In genomic region chr3:180930526-180930925, GRCh38 we compare ENCODE assay signal across 20 cellular contexts.
"Had no signal": no experiment of that assay in that cellular context is flagged by ENCODE, and none has a peak within 500 bp of the region (broad histone marks: within the 10 kb centered on the region; RNA-seq: fewer than 3 reads in every experiment).

No MANE protein-coding gene starts in this region.

- H3K27me3 Mint-ChIP-seq: type B pancreatic cell had no signal

- H3K36me3 ChIP-seq: prostate gland had no signal

- H3K9me3 ChIP-seq: mucosa of descending colon, prostate gland, suprapubic skin had no signal

- H3K27me3 ChIP-seq: foreskin keratinocyte, suprapubic skin had no signal

- H3K27ac Mint-ChIP-seq: type B pancreatic cell had no signal

- H3K4me3 Mint-ChIP-seq: T-helper 2 cell treated with Interferon-gamma antibody and Interleukin-4, amounts not matched to agents 5 μg/mL and 100 μg/mL, for 36 hours; type B pancreatic cell had no signal

- DNase-seq: activated gamma-delta T cell; activated T-cell treated with anti-CD3 and anti-CD28 coated beads, Interleukin-2, amount 50 U/mL, for 1 hour; aorta; cerebellar nuclear complex; effector CD8-positive, alpha-beta T cell; foreskin keratinocyte; glutamatergic neuron; hypothalamus; kidney; left ventricle myocardium inferior; mucosa of descending colon; right cardiac atrium; small intestine; stimulated activated CD4-positive, alpha-beta T cell treated with anti-CD3 and anti-CD28 coated beads, Interleukin-4, amount 100 ng/mL, for 24 hours; stimulated activated naive CD4-positive, alpha-beta T cell treated with Interleukin-2 at 50 U/mL for 16 hours; SW 1271 had no signal

- ATAC-seq: foreskin keratinocyte, mucosa of descending colon, right cardiac atrium had no signal

- H3K27ac ChIP-seq: foreskin keratinocyte, left ventricle myocardium inferior, prostate gland, suprapubic skin had no signal

- H3K4me3 ChIP-seq: left ventricle myocardium inferior, mucosa of descending colon, prostate gland, suprapubic skin had no signal

- H3K4me1 ChIP-seq: prostate gland had no signal

- H3K9me3 Mint-ChIP-seq: T-helper 2 cell treated with Interferon-gamma antibody and Interleukin-4, amounts not matched to agents 5 μg/mL and 100 μg/mL, for 36 hours; type B pancreatic cell had no signal
